ENCODE assay signal across 8 cellular contexts in the genomic region with DNA sequence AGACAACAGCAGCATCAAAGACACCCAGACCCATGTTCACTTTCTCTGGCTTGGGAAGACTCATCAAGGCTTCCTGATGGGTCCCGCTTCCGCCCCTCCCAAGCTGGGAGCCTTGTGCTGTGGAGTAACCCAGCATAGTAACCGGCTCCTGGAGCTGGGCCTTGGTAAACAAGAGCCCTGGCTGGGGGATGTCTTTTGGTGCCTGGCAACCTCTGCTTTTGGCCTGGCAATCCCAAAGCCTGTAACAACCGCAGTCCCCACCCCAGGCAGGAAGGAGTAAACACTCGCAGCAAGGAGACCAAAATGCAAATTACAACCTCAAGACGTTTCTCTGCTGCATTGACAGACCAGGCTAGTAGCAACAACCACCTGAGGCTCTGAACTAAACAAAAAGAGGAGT. TPM values are rescaled to one million over a fixed set of nuclear protein-coding genes. Genes with fewer than 3 reads are reported as not detected.
DNase-seq lines count a peak whose midpoint lies in the region; ATAC-seq, FAIRE-seq and TF ChIP-seq lines count a peak whose summit lies in the region.

No MANE protein-coding gene starts in this region.

- H3K9me3 Mint-ChIP-seq in activated naive CD8-positive, alpha-beta T cell treated with anti-CD3 and anti-CD28 coated beads, Interleukin-2, amount 50 U/mL, for 24 hours, result no peaks in the 10 kb centered on the region
- no peaks in the 10 kb centered on the region for H3K9me3 Mint-ChIP-seq in activated T-cell treated with anti-CD3 and anti-CD28 coated beads, Interleukin-2, amount 50 U/mL, for 72 hours

- peak overlapping the region in 2 of 3 donors; percentile 16 to 33 for H3K9ac ChIP-seq in skeletal muscle tissue (ENCODE audit: low read depth in 1 of 3, low read length in 3 of 3)

- H3K36me3 ChIP-seq in skeletal muscle tissue (ENCODE audit: control insufficient read depth in 3 of 3, insufficient read depth in 3 of 3, low read length in 3 of 3), result no peaks in the 10 kb centered on the region

- no peak for ATAC-seq in activated naive CD8-positive, alpha-beta T cell treated with anti-CD3 and anti-CD28 coated beads, Interleukin-2, amount 50 U/mL, for 24 hours
- ATAC-seq in activated T-cell treated with anti-CD3 and anti-CD28 coated beads, Interleukin-2, amount 50 U/mL, for 72 hours (replicated peaks in 1 of 2), result no peak

- H3K4me3 Mint-ChIP-seq in activated naive CD8-positive, alpha-beta T cell treated with anti-CD3 and anti-CD28 coated beads, Interleukin-2, amount 50 U/mL, for 24 hours, result peak overlapping the region; percentile 30
- no peak overlapping the region for H3K4me3 Mint-ChIP-seq in activated T-cell treated with anti-CD3 and anti-CD28 coated beads, Interleukin-2, amount 50 U/mL, for 72 hours

- DNase-seq in H4 (ENCODE audit: low spot score) (peak; percentile 76), hypothalamus (lab: John Stamatoyannopoulos, UW) (peak in 27 of 51 donors; percentile 11 to 72 (median 39)), superior temporal gyrus (ENCODE audit: extremely low spot score) (no peak), H54 (ENCODE audit: insufficient read length, low spot score) (no peak)
- no peak for DNase-seq in activated naive CD8-positive, alpha-beta T cell treated with anti-CD3 and anti-CD28 coated beads, Interleukin-2, amount 50 U/mL, for 24 hours
- DNase-seq in stimulated activated CD4-positive, alpha-beta T cell treated with anti-CD3 and anti-CD28 coated beads, Interleukin-1b, Interleukin-23, amount 100 ng/mL, for 48 hours, result no peak
- no peak for DNase-seq in activated T-cell treated with anti-CD3 and anti-CD28 coated beads, Interleukin-2, amount 50 U/mL, for 72 hours

- peak overlapping the region; percentile 10 for H3K27ac ChIP-seq in skeletal muscle tissue (ENCODE audit: low read depth, low read length)

- TF ChIP-seq POLR2A in H54 (IDR thresholded peaks at IDR 0.05; ENCODE audit: low read depth, low read length), result no peak

- no peak for FAIRE-seq in H54 (lab: Jason Lieb, UNC)

- no peaks in the 10 kb centered on the region for H3K9me3 ChIP-seq in skeletal muscle tissue (ENCODE audit: control insufficient read depth in 3 of 3, low read length in 3 of 3)

- no peaks in the 10 kb centered on the region for H3K27me3 Mint-ChIP-seq in activated naive CD8-positive, alpha-beta T cell treated with anti-CD3 and anti-CD28 coated beads, Interleukin-2, amount 50 U/mL, for 24 hours
- H3K27me3 Mint-ChIP-seq in activated T-cell treated with anti-CD3 and anti-CD28 coated beads, Interleukin-2, amount 50 U/mL, for 72 hours (ENCODE audit: low read depth), result no peaks in the 10 kb centered on the region

- H3K27ac Mint-ChIP-seq in activated naive CD8-positive, alpha-beta T cell treated with anti-CD3 and anti-CD28 coated beads, Interleukin-2, amount 50 U/mL, for 24 hours, result peak overlapping the region; percentile 91
- no peak overlapping the region for H3K27ac Mint-ChIP-seq in activated T-cell treated with anti-CD3 and anti-CD28 coated beads, Interleukin-2, amount 50 U/mL, for 72 hours

- H3K4me1 ChIP-seq in skeletal muscle tissue (ENCODE audit: control insufficient read depth in 3 of 3, insufficient read depth in 3 of 3, low read length in 3 of 3), result peaks cover 15 to 36% (median 17%) of the 10 kb centered on the region in 3 donors

- H3K27me3 ChIP-seq in skeletal muscle tissue (ENCODE audit: control insufficient read depth in 3 of 3, insufficient read depth in 3 of 3, low read length in 3 of 3), result no peaks in the 10 kb centered on the region

- H3K36me3 Mint-ChIP-seq in activated naive CD8-positive, alpha-beta T cell treated with anti-CD3 and anti-CD28 coated beads, Interleukin-2, amount 50 U/mL, for 24 hours (ENCODE audit: low read depth), result no peaks in the 10 kb centered on the region
- H3K36me3 Mint-ChIP-seq in activated T-cell treated with anti-CD3 and anti-CD28 coated beads, Interleukin-2, amount 50 U/mL, for 72 hours (ENCODE audit: insufficient read depth in 2 of 2), result no peaks in the 10 kb centered on the region

- peaks cover 22% of the 10 kb centered on the region for H3K4me1 Mint-ChIP-seq in activated naive CD8-positive, alpha-beta T cell treated with anti-CD3 and anti-CD28 coated beads, Interleukin-2, amount 50 U/mL, for 24 hours
- H3K4me1 Mint-ChIP-seq in activated T-cell treated with anti-CD3 and anti-CD28 coated beads, Interleukin-2, amount 50 U/mL, for 72 hours (ENCODE audit: low read depth), result peaks cover 16% of the 10 kb centered on the region

- peak overlapping the region in 1 of 3 donors; percentile 35 for H3K4me3 ChIP-seq in skeletal muscle tissue (ENCODE audit: low read length in 3 of 3)

RNA-seq across cellular contexts. Expression of a gene that starts 16.9 kb away (rescaled TPM):
- total RNA-seq in H4 (2014; rRNA removed; shearing (Covaris generic)), result 46.2 and 69.8 TPM in 2 replicates
- total RNA-seq in skeletal muscle tissue, result 51.7 TPM
- total RNA-seq in activated T-cell treated with anti-CD3 and anti-CD28 coated beads, Interleukin-2, amount 50 U/mL, for 72 hours, result 100 to 1,000 TPM; 108 to 110 TPM

RNA-seq across cellular contexts. Expression of a gene that starts 51.4 kb away (rescaled TPM):
- total RNA-seq in H4 (2014; rRNA removed; shearing (Covaris generic)), result 59.1 and 79.3 TPM in 2 replicates
- 71.0 TPM for total RNA-seq in skeletal muscle tissue
- 100 to 1,000 TPM; 131 to 142 TPM for total RNA-seq in activated T-cell treated with anti-CD3 and anti-CD28 coated beads, Interleukin-2, amount 50 U/mL, for 72 hours

RNA-seq across cellular contexts. Expression of a gene that starts 58.1 kb away (rescaled TPM):
- total RNA-seq in H4 (2014; rRNA removed; shearing (Covaris generic)), result 105 and 110 TPM in 2 replicates
- 30.3 TPM for total RNA-seq in skeletal muscle tissue
- 10 to 100 TPM; 46.2 to 56.2 TPM for total RNA-seq in activated T-cell treated with anti-CD3 and anti-CD28 coated beads, Interleukin-2, amount 50 U/mL, for 72 hours

Comparison
In these comparisons a context has a peak if more than half of its experiments do, and no peak if none do; other contexts are left out.
1. DNase-seq: peak in H4 (single experiment) and hypothalamus (27 of 51); none in activated naive CD8-positive, alpha-beta T cell treated with anti-CD3 and anti-CD28 coated beads, Interleukin-2, amount 50 U/mL, for 24 hours (single experiment), superior temporal gyrus (single experiment), stimulated activated CD4-positive, alpha-beta T cell treated with anti-CD3 and anti-CD28 coated beads, Interleukin-1b, Interleukin-23, amount 100 ng/mL, for 48 hours (single experiment), activated T-cell treated with anti-CD3 and anti-CD28 coated beads, Interleukin-2, amount 50 U/mL, for 72 hours (0 of 2) and H54 (single experiment).